Comparison of ENCODE assay signal across 12 cellular contexts in genomic region chr2:31414601-31415241, GRCh38. TPM values are rescaled to one million over a fixed set of nuclear protein-coding genes. Genes with fewer than 3 reads are reported as not detected.
DNase-seq lines count a peak whose midpoint lies in the region; ATAC-seq and TF ChIP-seq lines count a peak whose summit lies in the region.
"Had no signal": no experiment of that assay in that cellular context is flagged by ENCODE, and none has a peak within 500 bp of the region (broad histone marks: within the 10 kb centered on the region; RNA-seq: fewer than 3 reads in every experiment).

Gene XDH (minus strand): TSS chr2:31414742. CDS start chr2:31414666, 76 bp downstream.

- H3K4me2 ChIP-seq in OCI-LY7 (ENCODE audit: low read length): no peak within 1 kb of the TSS

- BruUV-seq in OCI-LY7 (replicated peaks; lab: Mats Ljungman, UMichigan): no TSS peak

- intact Hi-C loops in OCI-LY7 (cut with micrococcal nuclease; ENCODE audit: unreplicated experiment) (loop anchor here (2.0 kb wide), 1 partner anchor 110 kb away; no protein-coding TSS in a partner anchor), stomach (cut with DNase I; ENCODE audit: low total_unique reads) (no loop called here)

- H3K27me3 ChIP-seq in stomach (no peaks in the 10 kb centered on the region), SJCRH30 (no peaks in the 10 kb centered on the region; the same call in 1 of the 2 replicates)

- TF ChIP-seq CTCF in OCI-LY7 (conservative IDR thresholded peaks at IDR 0.05; ENCODE audit: low read length): no peak
- no peak for TF ChIP-seq CTCF in stomach (IDR thresholded peaks at IDR 0.05)

- H3K4me1 ChIP-seq in OCI-LY7 (ENCODE audit: insufficient read depth, low read length, poor library complexity, severe bottlenecking): peaks cover 3% of the 10 kb centered on the region
- H3K4me1 ChIP-seq in stomach: peaks cover 0 to 28% (median 13%) of the 10 kb centered on the region in 4 donors
- no peaks in the 10 kb centered on the region for H3K4me1 ChIP-seq in SJCRH30

- peak within 1 kb of the TSS; percentile 19; the same call in 1 of the 2 replicates for H2AFZ ChIP-seq in OCI-LY7 (ENCODE audit: low read length)

- POLR2A ChIA-PET in OCI-LY7 (lab: Charles Lee): interaction anchor here (0.6 kb wide), 1 partner anchor 646 kb away, joined by 4 read pairs; no protein-coding TSS in a partner anchor

- no peaks in the 10 kb centered on the region for H3K9me2 ChIP-seq in OCI-LY7 (ENCODE audit: insufficient read depth, low read length)

- H3K79me2 ChIP-seq in OCI-LY7 (ENCODE audit: insufficient read depth, low read depth, low read length): no peaks in the 10 kb centered on the region

- TF ChIP-seq POLR2A in stomach (IDR thresholded peaks at IDR 0.05): no peak

- no peak for TF ChIP-seq EP300 in stomach (IDR thresholded peaks at IDR 0.05)

- CTCF ChIA-PET in OCI-LY7 (lab: Charles Lee; ENCODE audit: unreplicated experiment): no interaction called here

- H3K9me3 ChIP-seq in OCI-LY7 (ENCODE audit: low read length) (peaks cover 18% of the 10 kb centered on the region; the same call in 1 of the 2 replicates), stomach (peaks cover 0 to 16% (median 7%) of the 10 kb centered on the region in 4 donors), SJCRH30 (replicated peaks) (no peaks in the 10 kb centered on the region; the same call in 1 of the 2 replicates)
- H3K9me3 ChIP-seq: neutrophil had no signal

- DNase-seq in NCI-H748 (lab: John Stamatoyannopoulos, UW; ENCODE audit: unreplicated experiment): peak; percentile 8
- no peak for DNase-seq in NCI-H748 treated with DMSO at 0.1 percent for 48 hours (lab: John Stamatoyannopoulos, UW)
- no peak for DNase-seq in OCI-LY7 (ENCODE audit: low spot score)
- peak; percentile 59 for DNase-seq in stomach
- no peak for DNase-seq in SW 1271 (lab: John Stamatoyannopoulos, UW)
- no peak for DNase-seq in SJCRH30
- DNase-seq: activated effector memory CD4-positive, alpha-beta T cell treated with Interleukin-2 at 50 U/mL for 16 hours; NCI-H2171 treated with DMSO at 0.1 percent for 48 hours; stimulated activated naive CD4-positive, alpha-beta T cell had no signal

- peak; percentile 93 for ATAC-seq in esophagus mucosa
- ATAC-seq in GM21360 (IDR thresholded peaks at IDR 0.05; ENCODE audit: unreplicated experiment): no peak

- no peaks in the 10 kb centered on the region for H4K20me1 ChIP-seq in OCI-LY7 (ENCODE audit: insufficient read depth, low read length)

- WGBS in stomach, 5 donors: 29 to 59% (median 40%) methylated on average over 5 of the region's 5 CpGs

- H3K27ac ChIP-seq in OCI-LY7 (ENCODE audit: low read depth, low read length, poor library complexity, severe bottlenecking): no peak within 1 kb of the TSS
- peak within 1 kb of the TSS in 1 of 5 donors; percentile 43 for H3K27ac ChIP-seq in stomach
- H3K27ac ChIP-seq in SJCRH30: no peak within 1 kb of the TSS
- H3K27ac ChIP-seq: neutrophil had no signal

- H3K4me3 ChIP-seq in OCI-LY7 (ENCODE audit: low read depth, low read length, poor library complexity, severe bottlenecking) (no peak within 1 kb of the TSS), stomach (peak within 1 kb of the TSS in 1 of 4 donors; percentile 21), SJCRH30 (no peak within 1 kb of the TSS)

- H3K36me3 ChIP-seq in OCI-LY7 (ENCODE audit: insufficient read depth, low read length) (no peaks in the 10 kb centered on the region), stomach (no peaks in the 10 kb centered on the region), SJCRH30 (no peaks in the 10 kb centered on the region)
- H3K36me3 ChIP-seq: neutrophil had no signal

RNA-seq across cellular contexts. Expression of gene XDH, which starts in this region (rescaled TPM):
- not detected in 2 replicates for total RNA-seq in OCI-LY7 (2014; rRNA removed; shearing (Covaris generic))
- total RNA-seq in OCI-LY7 (2022) (not detected in 2 replicates), esophagus mucosa (39.7 TPM), stomach (10 to 100 TPM in 1 of 5 donors, 1 to 10 TPM in 3, under 1 TPM in 1; 0.87 to 40.8 (median 3.6) TPM)
- polyA plus RNA-seq in stomach: 1 to 10 TPM in 1 of 3 donors, under 1 TPM in 2; 0.06 to 2.3 (median 0.15) TPM
- total RNA-seq in SJCRH30 (2014; rRNA removed; shearing (Covaris generic)): 0.03 TPM in 1 of 2 replicates, not detected in the other

Comparison
In these comparisons a context has a peak if more than half of its experiments do, and no peak if none do; other contexts are left out.
1. DNase-seq: peak in NCI-H748 (single experiment) and stomach (single experiment); none in NCI-H748 treated with DMSO at 0.1 percent for 48 hours (single experiment), OCI-LY7 (single experiment), SW 1271 (0 of 2) and SJCRH30 (0 of 2).